8 cellular contexts compared by ENCODE assay signal in the genomic region with DNA sequence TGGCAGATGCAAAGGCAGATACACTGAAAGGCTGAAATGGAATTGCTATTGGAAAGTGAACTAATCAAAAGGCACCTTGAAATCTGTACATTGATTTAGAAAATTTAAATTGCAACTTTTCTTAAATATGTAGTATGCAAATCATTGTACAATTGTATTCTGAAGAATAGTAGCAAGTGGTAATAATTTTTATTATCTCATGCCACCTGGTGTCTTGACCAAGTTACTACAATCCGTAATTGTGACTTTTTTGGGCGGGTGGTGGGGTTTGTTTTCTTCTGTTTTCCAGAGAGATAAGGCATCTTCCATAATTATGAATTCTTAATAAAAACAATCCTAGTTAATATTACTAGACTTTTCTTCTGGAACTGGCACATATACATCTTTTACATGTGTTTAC. TPM values are rescaled to one million over a fixed set of nuclear protein-coding genes. Genes with fewer than 3 reads are reported as not detected.
DNase-seq lines count a peak whose midpoint lies in the region; ATAC-seq and TF ChIP-seq lines count a peak whose summit lies in the region.

No MANE protein-coding gene starts in this region.

- no peaks in the 10 kb centered on the region for H3K9me3 ChIP-seq in stomach

- peak; percentile 2 to 21 for DNase-seq in NOMO-1 (lab: John Stamatoyannopoulos, UW; ENCODE audit: unreplicated experiment in 2 of 2)
- no peak for DNase-seq in NOMO-1 treated with DMSO at 0.1 percent for 48 hours (lab: John Stamatoyannopoulos, UW; ENCODE audit: unreplicated experiment)
- DNase-seq in fibroblast of villous mesenchyme (ENCODE audit: low read depth), result peak; percentile 35
- no peak for DNase-seq in stomach
- DNase-seq in activated gamma-delta T cell treated with Interleukin-2 at 50 U/mL for 16 hours, result no peak

- H3K4me3 ChIP-seq in fibroblast of villous mesenchyme (ENCODE audit: low read depth, low read length) (no peak overlapping the region), stomach (no peak overlapping the region)

- intact Hi-C loops in stomach (cut with DNase I; ENCODE audit: low total_unique reads), result loop anchor here (5.0 kb wide), 1 partner anchor 147 kb away; the partner anchor contains the start of gene ELOVL4

- no peak for TF ChIP-seq EP300 in stomach (IDR thresholded peaks at IDR 0.05)

- no peak overlapping the region for H3K27ac ChIP-seq in stomach

- no peak for TF ChIP-seq POLR2A in stomach (IDR thresholded peaks at IDR 0.05)

- no peaks in the 10 kb centered on the region for H3K36me3 ChIP-seq in stomach

- no peaks in the 10 kb centered on the region for H3K4me1 ChIP-seq in stomach

- peak; percentile 43 for ATAC-seq in HG02938 (IDR thresholded peaks at IDR 0.05; ENCODE audit: unreplicated experiment)
- peak; percentile 66 for ATAC-seq in SK-N-SH treated with all-trans-retinoic acid at 6 μM for 48 hours
- ATAC-seq in HG03469 (IDR thresholded peaks at IDR 0.05; ENCODE audit: unreplicated experiment), result no peak

- peak; percentile 56 for TF ChIP-seq CTCF in fibroblast of villous mesenchyme (IDR thresholded peaks at IDR 0.05; ENCODE audit: insufficient read depth, low read depth, low read length)
- peak in 4 of 7 experiments; percentile 45 to 69 (median 55) for TF ChIP-seq CTCF in stomach (IDR thresholded peaks at IDR 0.05)

- 0 to 5% (median 2%) methylated on average over 2 of the region's 2 CpGs for whole genome bisulfite sequencing in stomach, 5 donors

- H3K27me3 ChIP-seq in stomach, result no peaks in the 10 kb centered on the region

TF ChIP-seq in SK-N-SH treated with all-trans-retinoic acid at 6 μM for 48 hours, 23 proteins besides CTCF, POLR2A, EP300 and RAD21:
- TF ChIP-seq RARB (CRISPR knock-in tag; IDR thresholded peaks at IDR 0.05), result no peak
- TF ChIP-seq TCF4 (CRISPR knock-in tag; IDR thresholded peaks at IDR 0.05; ENCODE audit: borderline replicate concordance), result no peak
- no peak for TF ChIP-seq PPARA (CRISPR knock-in tag; IDR thresholded peaks at IDR 0.05; ENCODE audit: borderline replicate concordance)
- TF ChIP-seq CREB5 (CRISPR knock-in tag; IDR thresholded peaks at IDR 0.05; ENCODE audit: low read depth), result no peak
- no peak for TF ChIP-seq PATZ1 (CRISPR knock-in tag; IDR thresholded peaks at IDR 0.05; ENCODE audit: borderline replicate concordance)
- no peak for TF ChIP-seq SNAI2 (CRISPR knock-in tag; IDR thresholded peaks at IDR 0.05)
- no peak for TF ChIP-seq POU6F1 (CRISPR knock-in tag; IDR thresholded peaks at IDR 0.05; ENCODE audit: borderline replicate concordance, low read depth)
- TF ChIP-seq TOX (CRISPR knock-in tag; IDR thresholded peaks at IDR 0.05; ENCODE audit: borderline replicate concordance), result no peak
- TF ChIP-seq ESRRG (CRISPR knock-in tag; IDR thresholded peaks at IDR 0.05), result no peak
- no peak for TF ChIP-seq CSDC2 (CRISPR knock-in tag; IDR thresholded peaks at IDR 0.05)
- TF ChIP-seq OSR1 (CRISPR knock-in tag; IDR thresholded peaks at IDR 0.05), result no peak
- TF ChIP-seq ZNF70 (CRISPR knock-in tag; IDR thresholded peaks at IDR 0.05), result no peak
- no peak for TF ChIP-seq ZFP3 (CRISPR knock-in tag; IDR thresholded peaks at IDR 0.05)
- no peak for TF ChIP-seq CSRNP3 (CRISPR knock-in tag; IDR thresholded peaks at IDR 0.05)
- no peak for TF ChIP-seq ZNF8 (CRISPR knock-in tag; IDR thresholded peaks at IDR 0.05)
- TF ChIP-seq GLIS3 (CRISPR knock-in tag; IDR thresholded peaks at IDR 0.05), result no peak
- TF ChIP-seq ZFP30 (CRISPR knock-in tag; IDR thresholded peaks at IDR 0.05), result no peak
- TF ChIP-seq ISL1 (CRISPR knock-in tag; IDR thresholded peaks at IDR 0.05), result no peak
- TF ChIP-seq BACH2 (CRISPR knock-in tag; IDR thresholded peaks at IDR 0.05; ENCODE audit: borderline replicate concordance), result no peak

RNA-seq across cellular contexts. Expression of gene BCKDHB, which starts 12.5 kb away (rescaled TPM):
- total RNA-seq in fibroblast of villous mesenchyme (7.4 and 11.7 TPM in 2 replicates), stomach (10 to 100 TPM; 16.7 to 44.6 (median 26.3) TPM)
- 10 to 100 TPM in 2 of 3 donors, 1 to 10 TPM in 1; 7.8 to 16.5 (median 13.1) TPM for polyA plus RNA-seq in stomach

Comparison
In these comparisons a context has a peak if more than half of its experiments do, and no peak if none do; other contexts are left out.
1. DNase-seq: peak in NOMO-1 (2 of 2) and fibroblast of villous mesenchyme (single experiment); none in NOMO-1 treated with DMSO at 0.1 percent for 48 hours (single experiment), stomach (single experiment) and activated gamma-delta T cell treated with Interleukin-2 at 50 U/mL for 16 hours (single experiment).